ENCODE assay signal across 1 cellular context in genomic region chr11:85893378-85893777, GRCh38.
TF ChIP-seq lines count a peak whose summit lies in the region.

No MANE protein-coding gene starts in this region.

TF ChIP-seq in HepG2, 621 proteins besides CTCF, POLR2A, EP300 and RAD21 (continued from another document):
- TF ChIP-seq FOXJ3 (CRISPR knock-in tag; IDR thresholded peaks at IDR 0.05; ENCODE audit: borderline replicate concordance) (no peak), REL (CRISPR knock-in tag; conservative IDR thresholded peaks at IDR 0.05) (no peak), PLRG1 (conservative IDR thresholded peaks at IDR 0.05) (no peak), PRPF4 (IDR thresholded peaks at IDR 0.05; ENCODE audit: low read depth, low read length, poor library complexity, severe bottlenecking) (no peak), RELA (CRISPR knock-in tag; IDR thresholded peaks at IDR 0.05) (no peak), MAX (IDR thresholded peaks at IDR 0.05) (no peak), ZNF773 (CRISPR knock-in tag; IDR thresholded peaks at IDR 0.05; ENCODE audit: borderline replicate concordance) (no peak)
